Comparison of ENCODE assay signal across 1 cellular context in the genomic region with DNA sequence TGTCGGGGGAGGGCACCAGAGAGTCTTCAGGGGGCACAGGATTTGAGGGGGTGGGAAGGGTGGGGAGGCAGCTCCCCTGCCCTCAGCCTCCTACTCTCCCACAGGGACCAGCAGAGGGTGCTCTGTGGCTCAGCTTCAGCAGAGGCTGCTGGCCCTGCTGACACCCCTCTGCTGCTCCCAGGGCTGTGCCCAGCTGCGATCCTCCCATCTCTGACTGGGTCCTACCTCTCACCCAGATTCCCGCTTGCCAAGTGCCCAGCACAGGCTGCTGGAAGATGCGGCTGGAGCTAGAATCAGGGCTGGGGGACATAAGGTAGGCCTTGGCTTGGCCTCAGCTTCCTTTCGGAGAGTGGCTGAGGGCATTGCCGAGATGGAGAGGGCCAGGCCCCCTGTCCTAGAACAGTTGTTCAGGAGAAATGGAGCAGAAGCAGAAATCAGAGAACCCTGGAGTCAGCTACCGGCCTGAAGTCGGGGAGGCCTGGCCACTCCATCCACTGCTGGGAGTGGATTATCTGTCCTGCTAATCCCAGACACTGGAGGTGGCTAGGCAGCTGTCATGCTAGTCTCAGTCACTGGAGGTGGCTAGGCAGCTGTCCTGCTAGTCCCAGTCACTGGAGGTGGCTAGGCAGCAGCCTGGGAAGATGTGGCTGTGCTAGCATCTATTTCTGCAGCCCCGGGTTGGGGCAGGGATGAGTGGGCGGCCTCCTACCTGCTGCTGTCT.
TF ChIP-seq lines count a peak whose summit lies in the region.

No MANE protein-coding gene starts in this region.

TF ChIP-seq in HCT116, 20 proteins besides CTCF, POLR2A, EP300 and RAD21 (continued from another document):
- TF ChIP-seq, protein P1, sequence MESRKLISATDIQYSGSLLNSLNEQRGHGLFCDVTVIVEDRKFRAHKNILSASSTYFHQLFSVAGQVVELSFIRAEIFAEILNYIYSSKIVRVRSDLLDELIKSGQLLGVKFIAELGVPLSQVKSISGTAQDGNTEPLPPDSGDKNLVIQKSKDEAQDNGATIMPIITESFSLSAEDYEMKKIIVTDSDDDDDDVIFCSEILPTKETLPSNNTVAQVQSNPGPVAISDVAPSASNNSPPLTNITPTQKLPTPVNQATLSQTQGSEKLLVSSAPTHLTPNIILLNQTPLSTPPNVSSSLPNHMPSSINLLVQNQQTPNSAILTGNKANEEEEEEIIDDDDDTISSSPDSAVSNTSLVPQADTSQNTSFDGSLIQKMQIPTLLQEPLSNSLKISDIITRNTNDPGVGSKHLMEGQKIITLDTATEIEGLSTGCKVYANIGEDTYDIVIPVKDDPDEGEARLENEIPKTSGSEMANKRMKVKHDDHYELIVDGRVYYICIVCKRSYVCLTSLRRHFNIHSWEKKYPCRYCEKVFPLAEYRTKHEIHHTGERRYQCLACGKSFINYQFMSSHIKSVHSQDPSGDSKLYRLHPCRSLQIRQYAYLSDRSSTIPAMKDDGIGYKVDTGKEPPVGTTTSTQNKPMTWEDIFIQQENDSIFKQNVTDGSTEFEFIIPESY (IDR thresholded peaks at IDR 0.05; ENCODE audit: extremely low read depth, insufficient replicate concordance, low read length), result no peak
- no peak for TF ChIP-seq JUND (IDR thresholded peaks at IDR 0.05)
- TF ChIP-seq CEBPB (IDR thresholded peaks at IDR 0.05; ENCODE audit: low read depth), result no peak
- TF ChIP-seq POLR2AphosphoS5 (IDR thresholded peaks at IDR 0.05; ENCODE audit: low read depth, low read length), result no peak
- no peak for TF ChIP-seq EZH2phosphoT487 (IDR thresholded peaks at IDR 0.05; ENCODE audit: borderline replicate concordance)
- TF ChIP-seq EZH2 (IDR thresholded peaks at IDR 0.05), result no peak
- no peak for TF ChIP-seq ZNF274 (IDR thresholded peaks at IDR 0.05; ENCODE audit: low read depth, low read length)
- TF ChIP-seq, protein P2, sequence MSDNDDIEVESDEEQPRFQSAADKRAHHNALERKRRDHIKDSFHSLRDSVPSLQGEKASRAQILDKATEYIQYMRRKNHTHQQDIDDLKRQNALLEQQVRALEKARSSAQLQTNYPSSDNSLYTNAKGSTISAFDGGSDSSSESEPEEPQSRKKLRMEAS (IDR thresholded peaks at IDR 0.05), result no peak
- no peak for TF ChIP-seq SRF (IDR thresholded peaks at IDR 0.05; ENCODE audit: low read depth)
- no peak for TF ChIP-seq EGR1 (IDR thresholded peaks at IDR 0.05; ENCODE audit: low read depth)
- TF ChIP-seq ZFX (IDR thresholded peaks at IDR 0.05), result no peak
- TF ChIP-seq FOSL1 (IDR thresholded peaks at IDR 0.05; ENCODE audit: low read depth), result no peak
- TF ChIP-seq SIN3A (IDR thresholded peaks at IDR 0.05; ENCODE audit: low read depth), result no peak
- TF ChIP-seq, protein P3, sequence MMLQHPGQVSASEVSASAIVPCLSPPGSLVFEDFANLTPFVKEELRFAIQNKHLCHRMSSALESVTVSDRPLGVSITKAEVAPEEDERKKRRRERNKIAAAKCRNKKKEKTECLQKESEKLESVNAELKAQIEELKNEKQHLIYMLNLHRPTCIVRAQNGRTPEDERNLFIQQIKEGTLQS (IDR thresholded peaks at IDR 0.05), result no peak
TF ChIP-seq in HCT116: peak in this region for 0.
